9 cellular contexts compared by ENCODE assay signal in genomic region chr14:91374897-91375747, GRCh38. TPM values are rescaled to one million over a fixed set of nuclear protein-coding genes. Genes with fewer than 3 reads are reported as not detected.
DNase-seq lines count a peak whose midpoint lies in the region; ATAC-seq and TF ChIP-seq lines count a peak whose summit lies in the region.
"Had no signal": no experiment of that assay in that cellular context is flagged by ENCODE, and none has a peak within 500 bp of the region (broad histone marks: within the 10 kb centered on the region; RNA-seq: fewer than 3 reads in every experiment).

No MANE protein-coding gene starts in this region.

- POLR2A ChIA-PET in activated CD4-positive, alpha-beta T cell treated with anti-CD3 and anti-CD28 coated beads, Interleukin-2, amount 10 ng/mL, durations not matched to agents 7 days and 5 days (lab: Charles Lee) = no interaction called here

- intact Hi-C loops in Right ventricle myocardium inferior (cut with DNase I) = no loop called here

- H3K27me3 Mint-ChIP-seq in activated CD4-positive, alpha-beta T cell treated with anti-CD3 and anti-CD28 coated beads, Interleukin-2, amount 10 ng/mL, durations not matched to agents 7 days and 5 days = no peaks in the 10 kb centered on the region
- no peaks in the 10 kb centered on the region for H3K27me3 Mint-ChIP-seq in brain
- no peaks in the 10 kb centered on the region for H3K27me3 Mint-ChIP-seq in stimulated activated naive B cell treated with anti-CD40 and anti-IgM and Interleukin-4, amounts not matched to agents 10 μg/mL and 1 μg/mL and 100 μg/mL, for 72 hours

- H3K4me1 Mint-ChIP-seq in activated CD4-positive, alpha-beta T cell treated with anti-CD3 and anti-CD28 coated beads, Interleukin-2, amount 10 ng/mL, durations not matched to agents 7 days and 5 days = peaks cover 100% of the 10 kb centered on the region
- peaks cover 96% of the 10 kb centered on the region for H3K4me1 Mint-ChIP-seq in brain
- H3K4me1 Mint-ChIP-seq in stimulated activated naive B cell treated with anti-CD40 and anti-IgM and Interleukin-4, amounts not matched to agents 10 μg/mL and 1 μg/mL and 100 μg/mL, for 72 hours = peaks cover 77 to 99% of the 10 kb centered on the region in 2 donors

- DNase-seq in activated CD4-positive, alpha-beta T cell treated with anti-CD3 and anti-CD28 coated beads, Interleukin-2, amount 10 ng/mL, durations not matched to agents 7 days and 5 days = no peak
- no peak for DNase-seq in activated CD4-positive, alpha-beta T cell treated with anti-CD3 and anti-CD28 coated beads, Interleukin-2, amount 50 U/mL, for 48 hours
- DNase-seq in NCI-H524 treated with DMSO at 0.1 percent for 48 hours (lab: John Stamatoyannopoulos, UW) (peak; percentile 98), GF-D8 (lab: John Stamatoyannopoulos, UW) (no peak), Right ventricle myocardium inferior (ENCODE audit: missing footprints) (no peak)
- DNase-seq in stimulated activated naive B cell treated with anti-CD40 and anti-IgM and Interleukin-4, amounts not matched to agents 10 μg/mL and 1 μg/mL and 100 μg/mL, for 72 hours = no peak
- DNase-seq: ACHN had no signal

- H3K36me3 Mint-ChIP-seq in activated CD4-positive, alpha-beta T cell treated with anti-CD3 and anti-CD28 coated beads, Interleukin-2, amount 10 ng/mL, durations not matched to agents 7 days and 5 days (ENCODE audit: low read depth) = peaks cover 53% of the 10 kb centered on the region
- H3K36me3 Mint-ChIP-seq in brain = no peaks in the 10 kb centered on the region
- peaks cover 25 to 42% of the 10 kb centered on the region in 2 donors for H3K36me3 Mint-ChIP-seq in stimulated activated naive B cell treated with anti-CD40 and anti-IgM and Interleukin-4, amounts not matched to agents 10 μg/mL and 1 μg/mL and 100 μg/mL, for 72 hours

- H3K27ac Mint-ChIP-seq in activated CD4-positive, alpha-beta T cell treated with anti-CD3 and anti-CD28 coated beads, Interleukin-2, amount 10 ng/mL, durations not matched to agents 7 days and 5 days = peak overlapping the region; percentile 87
- peak overlapping the region; percentile 81 to 98 (median 87) for H3K27ac Mint-ChIP-seq in brain
- H3K27ac Mint-ChIP-seq in stimulated activated naive B cell treated with anti-CD40 and anti-IgM and Interleukin-4, amounts not matched to agents 10 μg/mL and 1 μg/mL and 100 μg/mL, for 72 hours = peak overlapping the region; percentile 94

- ATAC-seq in stimulated activated naive B cell treated with anti-CD40 and anti-IgM and Interleukin-4, amounts not matched to agents 10 μg/mL and 1 μg/mL and 100 μg/mL, for 72 hours (replicated peaks) = no peak
- ATAC-seq in GM21786 (IDR thresholded peaks at IDR 0.05; ENCODE audit: unreplicated experiment) = no peak
- ATAC-seq in Right ventricle myocardium inferior = no peak

- no peaks in the 10 kb centered on the region for H3K9me3 Mint-ChIP-seq in activated CD4-positive, alpha-beta T cell treated with anti-CD3 and anti-CD28 coated beads, Interleukin-2, amount 10 ng/mL, durations not matched to agents 7 days and 5 days
- no peaks in the 10 kb centered on the region for H3K9me3 Mint-ChIP-seq in brain
- H3K9me3 Mint-ChIP-seq in stimulated activated naive B cell treated with anti-CD40 and anti-IgM and Interleukin-4, amounts not matched to agents 10 μg/mL and 1 μg/mL and 100 μg/mL, for 72 hours = no peaks in the 10 kb centered on the region

- no peak for TF ChIP-seq CTCF in brain (conservative IDR thresholded peaks at IDR 0.05)

- CTCF ChIA-PET in activated CD4-positive, alpha-beta T cell treated with anti-CD3 and anti-CD28 coated beads, Interleukin-2, amount 10 ng/mL, durations not matched to agents 7 days and 5 days (lab: Charles Lee) = interaction anchor here (1.0 to 2.3 kb wide), 8 partner anchors 10 to 57 kb away, joined by 3 to 9 read pairs (median 4); no protein-coding TSS in a partner anchor

- H3K4me3 Mint-ChIP-seq in activated CD4-positive, alpha-beta T cell treated with anti-CD3 and anti-CD28 coated beads, Interleukin-2, amount 10 ng/mL, durations not matched to agents 7 days and 5 days = peak overlapping the region; percentile 36
- peak overlapping the region in 4 of 5 experiments; percentile 28 to 73 (median 56) for H3K4me3 Mint-ChIP-seq in brain
- H3K4me3 Mint-ChIP-seq in stimulated activated naive B cell treated with anti-CD40 and anti-IgM and Interleukin-4, amounts not matched to agents 10 μg/mL and 1 μg/mL and 100 μg/mL, for 72 hours = peak overlapping the region; percentile 43 to 73

RNA-seq across cellular contexts. Expression of gene CCDC88C, which starts 42.5 kb away (rescaled TPM):
- 100 to 1,000 TPM; 187 to 193 TPM for total RNA-seq in activated CD4-positive, alpha-beta T cell treated with anti-CD3 and anti-CD28 coated beads, Interleukin-2, amount 10 ng/mL, durations not matched to agents 7 days and 5 days
- 40.2 TPM for polyA plus RNA-seq in brain (ENCODE audit: insufficient read depth, low read depth, low replicate concordance)
- total RNA-seq in Right ventricle myocardium inferior = 3.6 TPM

Comparison
In these comparisons a context has a peak if more than half of its experiments do, and no peak if none do; other contexts are left out.
1. RNA of gene CCDC88C, which starts 42.5 kb away (total RNA-seq): 187 to 193 TPM in activated CD4-positive, alpha-beta T cell treated with anti-CD3 and anti-CD28 coated beads, Interleukin-2, amount 10 ng/mL, durations not matched to agents 7 days and 5 days; 3.6 TPM in Right ventricle myocardium inferior (single experiment); every median in the first group is over 10 times any median in the second.
2. Peak in every context shown above with its lines, with median percentiles within 50 percentile points of each other: H3K27ac Mint-ChIP-seq and H3K4me3 Mint-ChIP-seq.